Comparison of ENCODE assay signal across 8 cellular contexts in the genomic region with DNA sequence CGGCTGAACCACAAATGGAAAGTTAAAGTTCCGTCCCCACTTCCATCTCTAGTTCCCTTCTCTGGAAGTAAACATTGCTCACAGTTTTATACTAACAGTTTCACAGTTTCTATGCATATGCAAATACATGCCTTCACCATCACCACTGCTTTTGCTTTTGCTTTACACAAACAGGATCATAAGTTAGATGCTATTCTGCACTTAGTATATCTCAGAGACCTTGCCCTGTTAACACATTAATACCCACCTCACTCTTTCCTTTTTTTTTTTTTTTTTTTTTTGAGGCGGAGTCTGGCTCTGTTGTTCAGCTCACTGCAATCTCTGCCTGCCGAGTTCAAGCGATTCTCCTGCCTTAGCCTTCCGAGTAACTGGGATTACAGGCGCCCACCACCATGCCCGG. TPM values are rescaled to one million over a fixed set of nuclear protein-coding genes. Genes with fewer than 3 reads are reported as not detected.
DNase-seq lines count a peak whose midpoint lies in the region; ATAC-seq and TF ChIP-seq lines count a peak whose summit lies in the region.

No MANE protein-coding gene starts in this region.

- H3K36me3 ChIP-seq in CD4-positive, alpha-beta memory T cell (ENCODE audit: insufficient read depth, low read length): peaks cover 10% of the 10 kb centered on the region
- peaks cover 10% of the 10 kb centered on the region for H3K36me3 ChIP-seq in HUES6 (ENCODE audit: control insufficient read depth, insufficient read depth, low read length)
- peaks cover 10% of the 10 kb centered on the region for H3K36me3 ChIP-seq in mesodermal cell (ENCODE audit: control insufficient read depth, insufficient read depth, low read length)

- peaks cover 35 to 59% (median 42%) of the 10 kb centered on the region in 4 donors for H3K4me1 Mint-ChIP-seq in CD4-positive, alpha-beta memory T cell

- peaks cover 38% of the 10 kb centered on the region for H3K4me1 ChIP-seq in CD4-positive, alpha-beta memory T cell (ENCODE audit: insufficient read depth, low read length)
- peaks cover 11% of the 10 kb centered on the region for H3K4me1 ChIP-seq in HUES6 (ENCODE audit: control insufficient read depth, insufficient read depth, low read length)
- H3K4me1 ChIP-seq in mesodermal cell (ENCODE audit: control insufficient read depth, insufficient read depth, low read length, poor library complexity, severe bottlenecking): no peaks in the 10 kb centered on the region

- peaks cover 9 to 23% of the 10 kb centered on the region in 2 donors for H3K36me3 Mint-ChIP-seq in CD4-positive, alpha-beta memory T cell

- no peaks in the 10 kb centered on the region for H3K9me3 ChIP-seq in CD4-positive, alpha-beta memory T cell (ENCODE audit: control insufficient read depth in 1 of 2, low read length in 2 of 2)
- no peaks in the 10 kb centered on the region for H3K9me3 ChIP-seq in HUES6 (ENCODE audit: control insufficient read depth, insufficient read depth, low read depth, low read length)
- no peaks in the 10 kb centered on the region for H3K9me3 ChIP-seq in mesodermal cell (ENCODE audit: control insufficient read depth, low read length)

- peak overlapping the region; percentile 78 for H3K9ac ChIP-seq in HUES6 (ENCODE audit: low read length)

- no peaks in the 10 kb centered on the region for H3K27me3 Mint-ChIP-seq in CD4-positive, alpha-beta memory T cell

- H3K27me3 ChIP-seq in CD4-positive, alpha-beta memory T cell (ENCODE audit: insufficient read depth, low read length): no peaks in the 10 kb centered on the region
- no peaks in the 10 kb centered on the region for H3K27me3 ChIP-seq in HUES6 (ENCODE audit: control insufficient read depth, insufficient read depth, low read length)

- H3K9me3 Mint-ChIP-seq in CD4-positive, alpha-beta memory T cell: no peaks in the 10 kb centered on the region

- peak overlapping the region; percentile 92 to 100 (median 99) for H3K4me3 Mint-ChIP-seq in CD4-positive, alpha-beta memory T cell

- peak overlapping the region; percentile 73 to 79 for H3K4me3 ChIP-seq in CD4-positive, alpha-beta memory T cell (ENCODE audit: low read length in 2 of 2)
- H3K4me3 ChIP-seq in HUES6 (ENCODE audit: low read depth, low read length): peak overlapping the region; percentile 89
- peak overlapping the region; percentile 93 to 95 for H3K4me3 ChIP-seq in cardiac fibroblast (replicated peaks in 1 of 2; ENCODE audit: low read depth in 2 of 2, low read length in 2 of 2)
- H3K4me3 ChIP-seq in mesodermal cell (ENCODE audit: extremely low read depth, insufficient read depth, low read length, poor library complexity, severe bottlenecking): peak overlapping the region; percentile 88

- peak in 4 of 5 donors; percentile 22 to 44 (median 34) for DNase-seq in CD4-positive, alpha-beta memory T cell
- DNase-seq in cardiac fibroblast (ENCODE audit: low read depth in 2 of 2) (peak; percentile 25 to 27), NCI-H1417 (lab: John Stamatoyannopoulos, UW) (no peak), dedifferentiated amniotic fluid mesenchymal stem cell (ENCODE audit: extremely low spot score) (no peak), D341Med (ENCODE audit: low spot score) (no peak)

- no peak for TF ChIP-seq CTCF in cardiac fibroblast (IDR thresholded peaks at IDR 0.05; ENCODE audit: low read depth, low read length)

- WGBS in mesodermal cell (ENCODE audit: insufficient coverage in 2 of 2), 2 experiments: 28 to 58% methylated on average over 2 to 3 of the region's 8 CpGs

- peak overlapping the region; percentile 85 for H3K27ac ChIP-seq in CD4-positive, alpha-beta memory T cell (ENCODE audit: low read depth, low read length)
- H3K27ac ChIP-seq in HUES6 (ENCODE audit: low read depth, low read length) (no peak overlapping the region), mesodermal cell (ENCODE audit: low read depth, low read length, severe bottlenecking) (peak overlapping the region; percentile 91)

- H3K27ac Mint-ChIP-seq in CD4-positive, alpha-beta memory T cell: peak overlapping the region; percentile 91 to 99 (median 96)

- CTCF ChIA-PET in CD4-positive, alpha-beta memory T cell (lab: Charles Lee; ENCODE audit: partially characterized antibody): interaction anchor here (0.6 to 3.9 kb wide), 4 partner anchors 41 to 197 kb away, joined by 4 to 68 read pairs (median 28); no protein-coding TSS in a partner anchor

- ATAC-seq in GM19468 (IDR thresholded peaks at IDR 0.05; ENCODE audit: extremely low read depth, unreplicated experiment): peak; percentile 43

- intact Hi-C loops in CD4-positive, alpha-beta memory T cell (cut with micrococcal nuclease): no loop called here

- POLR2A ChIA-PET in CD4-positive, alpha-beta memory T cell (lab: Charles Lee; ENCODE audit: partially characterized antibody): interaction anchor here (0.8 to 4.4 kb wide), 10 partner anchors 7 to 269 kb away, joined by 3 to 34 read pairs (median 8); a partner anchor contains a TSS

RNA-seq across cellular contexts. Expression of a gene that starts 0.9 kb away (rescaled TPM):
- total RNA-seq in CD4-positive, alpha-beta memory T cell: 10 to 100 TPM; 66.7 to 67.3 TPM
- polyA plus RNA-seq in CD4-positive, alpha-beta memory T cell: 1 to 10 TPM in 1 of 2 donors, not detected in 1; 6.8 TPM
- polyA plus RNA-seq in mesodermal cell (2013, experiment 1 of 2): 13.6 TPM
- 9.1 TPM for polyA plus RNA-seq in mesodermal cell (2013, experiment 2 of 2)

RNA-seq across cellular contexts. Expression of a gene that starts 23.5 kb away (rescaled TPM):
- under 1 TPM; 0.14 to 0.15 TPM for total RNA-seq in CD4-positive, alpha-beta memory T cell
- not detected for polyA plus RNA-seq in CD4-positive, alpha-beta memory T cell
- not detected for polyA plus RNA-seq in mesodermal cell (2013, experiment 1 of 2)
- polyA plus RNA-seq in mesodermal cell (2013, experiment 2 of 2): not detected

RNA-seq across cellular contexts. Expression of a gene that starts 42.2 kb away (rescaled TPM):
- total RNA-seq in CD4-positive, alpha-beta memory T cell: 10 to 100 TPM; 72.3 to 75.9 TPM
- polyA plus RNA-seq in CD4-positive, alpha-beta memory T cell: 10 to 100 TPM; 39.3 to 41.8 TPM
- 27.3 TPM for polyA plus RNA-seq in mesodermal cell (2013, experiment 1 of 2)
- polyA plus RNA-seq in mesodermal cell (2013, experiment 2 of 2): 22.7 TPM

RNA-seq across cellular contexts. Expression of a gene that starts 42.6 kb away (rescaled TPM):
- total RNA-seq in CD4-positive, alpha-beta memory T cell: 100 to 1,000 TPM; 102 to 105 TPM
- polyA plus RNA-seq in CD4-positive, alpha-beta memory T cell: 100 to 1,000 TPM; 138 to 144 TPM
- 219 TPM for polyA plus RNA-seq in mesodermal cell (2013, experiment 1 of 2)
- 213 TPM for polyA plus RNA-seq in mesodermal cell (2013, experiment 2 of 2)

RNA-seq across cellular contexts. Expression of a gene that starts 48.8 kb away (rescaled TPM):
- 10 to 100 TPM; 77.8 to 78.1 TPM for total RNA-seq in CD4-positive, alpha-beta memory T cell
- 10 to 100 TPM; 32.4 to 44.3 TPM for polyA plus RNA-seq in CD4-positive, alpha-beta memory T cell
- polyA plus RNA-seq in mesodermal cell (2013, experiment 1 of 2): 34.0 TPM
- 31.3 TPM for polyA plus RNA-seq in mesodermal cell (2013, experiment 2 of 2)

Comparison
In these comparisons a context has a peak if more than half of its experiments do, and no peak if none do; other contexts are left out.
1. DNase-seq: peak in CD4-positive, alpha-beta memory T cell (4 of 5) and cardiac fibroblast (2 of 2); none in NCI-H1417 (0 of 3), dedifferentiated amniotic fluid mesenchymal stem cell (single experiment) and D341Med (single experiment).
2. Peak in every context shown above with its lines, with median percentiles within 50 percentile points of each other: H3K4me3 ChIP-seq.